ENCODE assay signal across 20 cellular contexts in the genomic region with DNA sequence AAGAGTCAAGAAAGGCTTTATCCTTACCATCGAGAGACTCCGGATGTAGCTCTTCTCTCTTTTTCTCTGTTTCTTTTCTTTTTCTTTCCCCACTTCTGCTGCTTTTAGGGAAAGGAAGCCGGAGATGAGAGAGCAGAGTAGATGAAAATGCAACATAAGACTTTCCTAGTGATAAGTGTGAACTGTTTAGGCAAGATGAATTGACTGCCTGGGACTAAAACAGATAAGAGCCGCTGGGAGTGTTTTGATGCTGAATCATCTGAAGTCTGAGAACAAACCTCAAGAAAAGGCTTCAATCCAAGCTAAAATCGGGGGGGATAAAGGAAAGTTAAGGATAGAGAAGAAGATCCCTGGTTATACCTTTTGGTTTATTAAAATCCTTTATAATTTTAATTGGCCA.
A peak's percentile ranks its signal among the peaks of the same experiment; 100 is the strongest.
DNase-seq lines count a peak whose midpoint lies in the region; FAIRE-seq and TF ChIP-seq lines count a peak whose summit lies in the region.
"Had no signal": no experiment of that assay in that cellular context is flagged by ENCODE, and none has a peak within 500 bp of the region (broad histone marks: within the 10 kb centered on the region; RNA-seq: fewer than 3 reads in every experiment).

No MANE protein-coding gene starts in this region.

- H3K9ac ChIP-seq in adipocyte (ENCODE audit: low read length) (no peak overlapping the region), smooth muscle cell (ENCODE audit: low read depth) (no peak overlapping the region)

- FAIRE-seq in HTR-8/SVneo (lab: Jason Lieb, UNC), result no peak
- FAIRE-seq: frontal cortex had no signal

- TF ChIP-seq POLR2A in stomach (IDR thresholded peaks at IDR 0.05), result no peak

- H2AFZ ChIP-seq in smooth muscle cell (ENCODE audit: low read depth), result no peak overlapping the region

- peaks cover 15% of the 10 kb centered on the region for H3K4me1 ChIP-seq in adipocyte (ENCODE audit: control insufficient read depth, insufficient read depth, low read length)
- peaks cover 3% of the 10 kb centered on the region for H3K4me1 ChIP-seq in smooth muscle cell (ENCODE audit: low read depth)
- H3K4me1 ChIP-seq in stomach, result peaks cover 0 to 21% (median 7%) of the 10 kb centered on the region in 4 donors
- H3K4me1 ChIP-seq: breast epithelium had no signal

- H4K20me1 ChIP-seq in smooth muscle cell (ENCODE audit: low read depth), result peaks cover 89% of the 10 kb centered on the region

- H3K9me3 ChIP-seq in adipocyte (ENCODE audit: control insufficient read depth, low read length) (no peaks in the 10 kb centered on the region), smooth muscle cell (replicated peaks; ENCODE audit: low read depth) (no peaks in the 10 kb centered on the region), stomach (no peaks in the 10 kb centered on the region)
- H3K9me3 ChIP-seq: breast epithelium had no signal

- intact Hi-C loops in stomach (cut with DNase I; ENCODE audit: low total_unique reads), result no loop called here

- no peaks in the 10 kb centered on the region for H3K36me3 ChIP-seq in adipocyte (ENCODE audit: control insufficient read depth, insufficient read depth, low read length, severe bottlenecking)
- H3K36me3 ChIP-seq in smooth muscle cell (ENCODE audit: low read depth), result no peaks in the 10 kb centered on the region
- H3K36me3 ChIP-seq in stomach, result no peaks in the 10 kb centered on the region
- H3K36me3 ChIP-seq: breast epithelium had no signal

- TF ChIP-seq CTCF in fibroblast of the aortic adventitia (IDR thresholded peaks at IDR 0.05; ENCODE audit: insufficient read depth, low read length), result no peak
- no peak for TF ChIP-seq CTCF in smooth muscle cell (IDR thresholded peaks at IDR 0.05; ENCODE audit: borderline replicate concordance, insufficient read depth, poor library complexity, severe bottlenecking)
- TF ChIP-seq CTCF in stomach (IDR thresholded peaks at IDR 0.05), result no peak

- H3F3A ChIP-seq in smooth muscle cell (ENCODE audit: low read depth), result peaks cover 17% of the 10 kb centered on the region

- no peak for TF ChIP-seq EP300 in stomach (IDR thresholded peaks at IDR 0.05)

- peak overlapping the region; percentile 74 for H3K4me2 ChIP-seq in smooth muscle cell

- WGBS in smooth muscle cell (ENCODE audit: low lambda C conversion rate), result 18% methylated on average over 5 of the region's 5 CpGs
- 64 to 83% (median 77%) methylated on average over 5 of the region's 5 CpGs for WGBS in stomach, 5 donors

- H3K27me3 ChIP-seq in adipocyte (replicated peaks; ENCODE audit: control insufficient read depth, insufficient read depth, low read length), result no peaks in the 10 kb centered on the region
- no peaks in the 10 kb centered on the region for H3K27me3 ChIP-seq in smooth muscle cell (ENCODE audit: low read depth)
- no peaks in the 10 kb centered on the region for H3K27me3 ChIP-seq in stomach
- H3K27me3 ChIP-seq: breast epithelium had no signal

- no peak overlapping the region for H3K4me3 ChIP-seq in adipocyte (ENCODE audit: low read length)
- H3K4me3 ChIP-seq in fibroblast of the aortic adventitia (ENCODE audit: low read depth, low read length), result no peak overlapping the region
- H3K4me3 ChIP-seq in smooth muscle cell, result peak overlapping the region; percentile 8
- H3K4me3 ChIP-seq in stomach, result no peak overlapping the region
- H3K4me3 ChIP-seq: breast epithelium had no signal

- DNase-seq in HTR-8/SVneo (ENCODE audit: insufficient read length, low spot score), result peak; percentile 11
- peak; percentile 22 for DNase-seq in adipocyte (ENCODE audit: low read depth)
- DNase-seq in fibroblast of the aortic adventitia (ENCODE audit: low read depth), result peak; percentile 78
- DNase-seq in smooth muscle cell (lab: John Stamatoyannopoulos, UW; ENCODE audit: unreplicated experiment), result no peak
- DNase-seq in stomach, result no peak
- no peak for DNase-seq in OCI-M2 (lab: John Stamatoyannopoulos, UW; ENCODE audit: unreplicated experiment)
- no peak for DNase-seq in mucosa of gallbladder (ENCODE audit: low spot score)
- DNase-seq: activated CD8-positive, alpha-beta memory T cell treated with anti-CD3 and anti-CD28 coated beads for 24 hours; activated T-cell treated with anti-CD3 and anti-CD28 coated beads, Interleukin-2, amount 50 U/mL, for 4 hours; CD8-positive, alpha-beta T cell; H7; NCI-H1105 treated with DMSO at 0.1 percent for 48 hours; NCI-H2081; NCI-H446 treated with DMSO at 0.1 percent for 48 hours; nephron progenitor cell; stimulated activated CD4-positive, alpha-beta T cell treated with anti-CD3 and anti-CD28 coated beads, Interleukin-1b, Interleukin-23, amount 100 ng/mL, for 48 hours; stimulated activated naive B cell treated with anti-CD40 and anti-IgM and Interleukin-4, amounts not matched to agents 10 μg/mL and 1 μg/mL and 100 μg/mL, for 72 hours; T1000 had no signal

- peaks cover 28% of the 10 kb centered on the region for H3K79me2 ChIP-seq in smooth muscle cell (ENCODE audit: low read depth)

- H3K27ac ChIP-seq in smooth muscle cell (ENCODE audit: low read depth) (no peak overlapping the region), stomach (no peak overlapping the region)
- H3K27ac ChIP-seq: breast epithelium had no signal

Comparison
In these comparisons a context has a peak if more than half of its experiments do, and no peak if none do; other contexts are left out.
1. DNase-seq: peak in HTR-8/SVneo (single experiment), adipocyte (single experiment) and fibroblast of the aortic adventitia (single experiment); none in smooth muscle cell (single experiment), stomach (single experiment), OCI-M2 (single experiment) and mucosa of gallbladder (single experiment).